ENCODE assay signal across 14 cellular contexts in genomic region chr5:34700078-34700452, GRCh38. TPM values are rescaled to one million over a fixed set of nuclear protein-coding genes. Genes with fewer than 3 reads are reported as not detected.
DNase-seq lines count a peak whose midpoint lies in the region; ATAC-seq and TF ChIP-seq lines count a peak whose summit lies in the region.
"Had no signal": no experiment of that assay in that cellular context is flagged by ENCODE, and none has a peak within 500 bp of the region (broad histone marks: within the 10 kb centered on the region; RNA-seq: fewer than 3 reads in every experiment).

No MANE protein-coding gene starts in this region.

- no peak for TF ChIP-seq CTCF in chondrocyte (IDR thresholded peaks at IDR 0.05)
- TF ChIP-seq CTCF in lower lobe of right lung (IDR thresholded peaks at IDR 0.05) = no peak
- TF ChIP-seq CTCF in upper lobe of left lung (IDR thresholded peaks at IDR 0.05) = no peak

- H3K36me3 ChIP-seq in HUES6 (ENCODE audit: control insufficient read depth, insufficient read depth, low read length) (peaks cover 10% of the 10 kb centered on the region), lower lobe of right lung (no peaks in the 10 kb centered on the region), upper lobe of left lung (no peaks in the 10 kb centered on the region)

- intact Hi-C loops in lower lobe of right lung (cut with DNase I) = no loop called here
- intact Hi-C loops in posterior vena cava (cut with DNase I) = no loop called here

- no peaks in the 10 kb centered on the region for H3K27me3 Mint-ChIP-seq in chondrocyte (ENCODE audit: low read depth)

- H3K4me1 Mint-ChIP-seq in chondrocyte (ENCODE audit: low read depth) = peaks cover 46% of the 10 kb centered on the region

- H3K4me1 ChIP-seq in HUES6 (ENCODE audit: control insufficient read depth, insufficient read depth, low read length) (peaks cover 65% of the 10 kb centered on the region), lower lobe of right lung (peaks cover 15% of the 10 kb centered on the region), upper lobe of left lung (peaks cover 8 to 41% (median 26%) of the 10 kb centered on the region in 4 donors)

- no peak overlapping the region for H3K4me3 Mint-ChIP-seq in chondrocyte (ENCODE audit: unreplicated experiment)
- H3K4me3 Mint-ChIP-seq: CD8-positive, alpha-beta memory T cell had no signal

- H3K9me3 ChIP-seq in HUES6 (ENCODE audit: control insufficient read depth, insufficient read depth, low read depth, low read length) (no peaks in the 10 kb centered on the region), lower lobe of right lung (no peaks in the 10 kb centered on the region), upper lobe of left lung (no peaks in the 10 kb centered on the region)
- H3K9me3 ChIP-seq: BLaER1 had no signal

- no peaks in the 10 kb centered on the region for H3K27me3 ChIP-seq in HUES6 (ENCODE audit: control insufficient read depth, insufficient read depth, low read length)
- no peaks in the 10 kb centered on the region for H3K27me3 ChIP-seq in lower lobe of right lung (ENCODE audit: low read depth)
- H3K27me3 ChIP-seq in upper lobe of left lung = no peaks in the 10 kb centered on the region
- H3K27me3 ChIP-seq: BLaER1 had no signal

- no peak for TF ChIP-seq EP300 in upper lobe of left lung (IDR thresholded peaks at IDR 0.05)

- no peaks in the 10 kb centered on the region for H3K9me3 Mint-ChIP-seq in chondrocyte (ENCODE audit: low read depth)
- H3K9me3 Mint-ChIP-seq: CD8-positive, alpha-beta memory T cell had no signal

- TF ChIP-seq POLR2A in upper lobe of left lung (IDR thresholded peaks at IDR 0.05) = no peak

- H3K36me3 Mint-ChIP-seq in chondrocyte (ENCODE audit: low read depth) = peaks cover 11% of the 10 kb centered on the region
- H3K36me3 Mint-ChIP-seq: CD8-positive, alpha-beta memory T cell had no signal

- H3K9ac ChIP-seq in HUES6 (ENCODE audit: low read length) = no peak overlapping the region
- H3K9ac ChIP-seq: BLaER1, GM23248 had no signal

- DNase-seq in chondrocyte (ENCODE audit: low spot score) = no peak
- DNase-seq in lower lobe of right lung = no peak
- no peak for DNase-seq in upper lobe of left lung
- no peak for DNase-seq in NCI-H774 (lab: John Stamatoyannopoulos, UW)
- DNase-seq in germinal center (ENCODE audit: low spot score) = no peak
- no peak for DNase-seq in posterior vena cava (ENCODE audit: low spot score)
- DNase-seq: CD8-positive, alpha-beta memory T cell; GF-D8; GM23248; NCI-H1417 treated with DMSO at 0.1 percent for 48 hours; NCI-H2227 treated with DMSO at 0.1 percent for 48 hours; NK-92 treated with Interleukin-12 subunit alpha and Interleukin-12 subunit beta, amount 100 ng/mL, for 24 hours had no signal

- ATAC-seq in lower lobe of right lung = peak in 1 of 2 donors; percentile 4
- no peak for ATAC-seq in upper lobe of left lung (ENCODE audit: low FRiP score in 2 of 2)

- 79 to 80% methylated on average over 2 of the region's 2 CpGs for WGBS in upper lobe of left lung, 2 donors

- H3K27ac Mint-ChIP-seq in chondrocyte (ENCODE audit: unreplicated experiment) = peak overlapping the region; percentile 14
- H3K27ac Mint-ChIP-seq: CD8-positive, alpha-beta memory T cell had no signal

- H3K4me3 ChIP-seq in HUES6 (ENCODE audit: low read depth, low read length) (0 out of 2 replicates have a peak overlapping the region, but pooled peaks have one; percentile 1), lower lobe of right lung (no peak overlapping the region), upper lobe of left lung (no peak overlapping the region)
- H3K4me3 ChIP-seq: BLaER1, GM23248 had no signal

- H3K27ac ChIP-seq in HUES6 (ENCODE audit: low read depth, low read length) (no peak overlapping the region), lower lobe of right lung (peak overlapping the region; percentile 53), upper lobe of left lung (peak overlapping the region; percentile 32 to 53 (median 47))
- H3K27ac ChIP-seq: BLaER1, GM23248 had no signal

RNA-seq across cellular contexts. Expression of gene RAI14, which starts 43.9 kb away (rescaled TPM):
- total RNA-seq in chondrocyte = 177 to 287 TPM (median 260 TPM) in 3 replicates
- total RNA-seq in lower lobe of right lung = 66.8 TPM
- 10 to 100 TPM; 34.0 to 88.6 (median 67.9) TPM for total RNA-seq in upper lobe of left lung
- 100 to 1,000 TPM in 1 of 2 donors, 10 to 100 TPM in 1; 76.1 to 160 TPM for total RNA-seq in posterior vena cava
